In the genomic region with DNA sequence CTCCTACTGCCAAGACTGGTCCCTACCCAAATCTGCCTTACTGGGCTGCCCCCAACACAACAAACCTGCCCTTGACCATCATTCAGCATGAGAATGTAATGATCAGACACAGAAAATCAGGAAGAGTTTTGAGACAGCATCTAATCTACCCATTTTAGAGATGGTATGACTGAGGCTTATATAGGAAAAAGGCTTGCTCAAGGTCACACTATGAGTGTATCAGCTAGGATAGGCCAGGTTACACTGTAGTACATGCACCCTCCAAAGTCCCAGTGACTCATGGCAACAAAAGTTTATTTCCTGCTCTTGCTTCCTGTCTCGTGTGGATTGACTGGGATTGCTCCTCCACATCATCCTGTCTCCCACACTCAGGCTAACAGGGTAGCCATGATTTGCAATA, we compare ENCODE assay signal across 17 cellular contexts. TPM values are rescaled to one million over a fixed set of nuclear protein-coding genes. Genes with fewer than 3 reads are reported as not detected.
DNase-seq lines count a peak whose midpoint lies in the region; ATAC-seq, FAIRE-seq and TF ChIP-seq lines count a peak whose summit lies in the region.
"Had no signal": no experiment of that assay in that cellular context is flagged by ENCODE, and none has a peak within 500 bp of the region (broad histone marks: within the 10 kb centered on the region; RNA-seq: fewer than 3 reads in every experiment).

No MANE protein-coding gene starts in this region.

- H3K4me1 ChIP-seq in K562 (replicated peaks in 1 of 2; ENCODE audit: control insufficient read depth in 2 of 2, insufficient read depth in 2 of 2, low read length in 2 of 2): no peaks in the 10 kb centered on the region
- H3K4me1 ChIP-seq in right lobe of liver: no peaks in the 10 kb centered on the region

- H3K36me3 ChIP-seq in K562 (ENCODE audit: control insufficient read depth, insufficient read depth, low read length): no peaks in the 10 kb centered on the region
- peaks cover 0 to 14% (median 2%) of the 10 kb centered on the region in 4 donors for H3K36me3 ChIP-seq in right lobe of liver

- TF ChIP-seq POLR2A in K562 (conservative IDR thresholded peaks at IDR 0.05) (no peak), right lobe of liver (IDR thresholded peaks at IDR 0.05) (no peak)

- POLR2A ChIA-PET in K562 (lab: Yijun Ruan, JAX): interaction anchor here (0.6 kb wide), 1 partner anchor 335 kb away, joined by 3 read pairs; no protein-coding TSS in a partner anchor

- no peak overlapping the region for H3K9ac ChIP-seq in K562 (ENCODE audit: insufficient read depth in 1 of 2, low read depth in 2 of 2, low read length in 2 of 2)

- no peak overlapping the region for H3K4me3 ChIP-seq in K562
- no peak overlapping the region for H3K4me3 ChIP-seq in right lobe of liver
- H3K4me3 ChIP-seq: esophagus squamous epithelium, SK-N-MC had no signal

- 0 out of 2 replicates have a peak, but pooled peaks cover 2% of the 10 kb centered on the region for H4K20me1 ChIP-seq in K562 (replicated peaks; ENCODE audit: control insufficient read depth, insufficient read depth, low read length)

- H3K9me3 ChIP-seq in K562 (replicated peaks; ENCODE audit: control insufficient read depth, insufficient read depth, low read depth, low read length) (no peaks in the 10 kb centered on the region), right lobe of liver (no peaks in the 10 kb centered on the region)
- H3K9me3 ChIP-seq: esophagus squamous epithelium had no signal

- TF ChIP-seq CTCF in K562 (IDR thresholded peaks at IDR 0.05 in 2 of 3, conservative IDR thresholded peaks at IDR 0.05 in 1 of 3; ENCODE audit: insufficient read depth in 2 of 3, low read depth in 1 of 3, low read length in 3 of 3) (no peak), right lobe of liver (IDR thresholded peaks at IDR 0.05) (no peak)

- FAIRE-seq in K562 (lab: Jason Lieb, UNC): no peak

- TF ChIP-seq RAD21 in K562 (CRISPR knock-in tag; conservative IDR thresholded peaks at IDR 0.05 in 1 of 2, IDR thresholded peaks at IDR 0.05 in 1 of 2): no peak

- H2AFZ ChIP-seq in K562 (ENCODE audit: low read depth, low read length): no peak overlapping the region

- 0% methylated on average over 1 of the region's 1 CpG for WGBS in K562 (ENCODE audit: insufficient coverage, low coverage, missing lambda C conversion rate)
- 75% methylated on average over 1 of the region's 1 CpG for WGBS in right lobe of liver (ENCODE audit: insufficient coverage, low coverage, low lambda C conversion rate, missing lambda C conversion rate)

- CTCF ChIA-PET in K562 (lab: Yijun Ruan, JAX; ENCODE audit: low intra/inter-chr PET ratio): no interaction called here

- no peak for ATAC-seq in K562
- ATAC-seq in right lobe of liver: peak in 3 of 4 donors; percentile 27 to 58 (median 48)
- no peak for ATAC-seq in HG02885 (IDR thresholded peaks at IDR 0.05; ENCODE audit: poor library complexity, unreplicated experiment)
- ATAC-seq in GM21825 (IDR thresholded peaks at IDR 0.05; ENCODE audit: unreplicated experiment): no peak
- ATAC-seq in GM18907 (IDR thresholded peaks at IDR 0.05; ENCODE audit: unreplicated experiment): no peak
- ATAC-seq: HCT116 had no signal

- no peak overlapping the region for H3K4me2 ChIP-seq in K562 (ENCODE audit: insufficient read depth, low read length)

- no peaks in the 10 kb centered on the region for H3K9me1 ChIP-seq in K562 (ENCODE audit: control insufficient read depth, insufficient read depth, low read length)

- intact Hi-C loops in K562 (cut with micrococcal nuclease): loop anchor here (5.0 kb wide), 1 partner anchor 55 kb away; a partner anchor contains a TSS
- intact Hi-C loops in right lobe of liver (cut with DNase I): no loop called here

- H3K79me2 ChIP-seq in K562 (ENCODE audit: control insufficient read depth, insufficient read depth, low read length): no peaks in the 10 kb centered on the region

- no peak for TF ChIP-seq EP300 in K562 (IDR thresholded peaks at IDR 0.05; ENCODE audit: low read length)

- in situ Hi-C loops in K562 (cut with MboI): no loop called here

- DNase-seq in EH (ENCODE audit: low read depth) (peak; percentile 65), M059J (ENCODE audit: low read depth) (peak; percentile 55), K562 (ENCODE audit: extremely low read depth in 1 of 4, low spot score in 3 of 4) (no peak), right lobe of liver (peak in 1 of 3 donors; percentile 16)
- DNase-seq: activated CD4-positive, CD25-positive, alpha-beta regulatory T cell; cerebellar nuclear complex; COR-L47; esophagus squamous epithelium; mesendoderm; NCI-H1092; NCI-H2171 had no signal

- no peak overlapping the region for H3K27ac ChIP-seq in K562 (ENCODE audit: extremely low read depth, low read depth, low read length)
- H3K27ac ChIP-seq in right lobe of liver: no peak overlapping the region
- H3K27ac ChIP-seq: esophagus squamous epithelium, SK-N-MC had no signal

- no TSS peak for BruUV-seq in K562 (replicated peaks; lab: Mats Ljungman, UMichigan)

- H3K27me3 ChIP-seq in K562 (ENCODE audit: control insufficient read depth in 2 of 2, insufficient read depth in 2 of 2, low read length in 2 of 2): peaks cover 26 to 42% of the 10 kb centered on the region in 2 experiments
- no peaks in the 10 kb centered on the region for H3K27me3 ChIP-seq in right lobe of liver
- H3K27me3 ChIP-seq: esophagus squamous epithelium had no signal

TF ChIP-seq in K562, 482 proteins besides CTCF, POLR2A, EP300 and RAD21 (continues in another document):
- TF ChIP-seq SAP30 (IDR thresholded peaks at IDR 0.05; ENCODE audit: borderline replicate concordance, insufficient read depth, low read depth, low read length, poor library complexity, severe bottlenecking) (no peak), RB1 (IDR thresholded peaks at IDR 0.05; ENCODE audit: low read depth) (no peak), MAFG (tag; conservative IDR thresholded peaks at IDR 0.05) (no peak), ZNF717 (CRISPR knock-in tag; IDR thresholded peaks at IDR 0.05) (no peak), NCOA4 (IDR thresholded peaks at IDR 0.05; ENCODE audit: partially characterized antibody) (no peak), KDM1A (IDR thresholded peaks at IDR 0.05) (peak in 1 of 2 experiments; percentile 25; a peak in 1 of 4 replicates)
- TF ChIP-seq, protein P1, sequence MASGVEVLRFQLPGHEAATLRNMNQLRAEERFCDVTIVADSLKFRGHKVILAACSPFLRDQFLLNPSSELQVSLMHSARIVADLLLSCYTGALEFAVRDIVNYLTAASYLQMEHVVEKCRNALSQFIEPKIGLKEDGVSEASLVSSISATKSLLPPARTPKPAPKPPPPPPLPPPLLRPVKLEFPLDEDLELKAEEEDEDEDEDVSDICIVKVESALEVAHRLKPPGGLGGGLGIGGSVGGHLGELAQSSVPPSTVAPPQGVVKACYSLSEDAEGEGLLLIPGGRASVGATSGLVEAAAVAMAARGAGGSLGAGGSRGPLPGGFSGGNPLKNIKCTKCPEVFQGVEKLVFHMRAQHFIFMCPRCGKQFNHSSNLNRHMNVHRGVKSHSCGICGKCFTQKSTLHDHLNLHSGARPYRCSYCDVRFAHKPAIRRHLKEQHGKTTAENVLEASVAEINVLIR (CRISPR knock-in tag; IDR thresholded peaks at IDR 0.05): no peak

RNA-seq across cellular contexts. Expression of a gene that starts 27.9 kb away (rescaled TPM):
- 25.2 and 31.1 TPM in 2 replicates for total RNA-seq in M059J (2014; rRNA removed; shearing (Covaris generic))
- 0.30 TPM in 1 of 2 replicates, not detected in the other for total RNA-seq in K562 (2011; cell fraction: chromatin; rRNA removed; ENCODE audit: low replicate concordance)
- 0.26 and 1.0 TPM in 2 replicates for total RNA-seq in K562 (2011; cell fraction: nucleolus; rRNA removed)
- not detected in 2 replicates for total RNA-seq in K562 (2011; cell fraction: nucleoplasm; rRNA removed)
- 0.59 TPM in 1 of 2 replicates, not detected in the other for total RNA-seq in K562 (2014; rRNA removed)
- 0.06 TPM in 1 of 2 replicates, not detected in the other for total RNA-seq in K562 (2014; rRNA removed; fragmentation: Illumina TruSeq; extraction: Trizol)
- not detected in 2 replicates for total RNA-seq in K562 (2015; rRNA removed; fragmentation: Illumina TruSeq; extraction: Trizol)
- 0.71 and 0.89 TPM in 2 replicates for total RNA-seq in K562 (2021)
- 0.26 TPM in 1 of 2 replicates, not detected in the other for polyA plus RNA-seq in K562 (2011; rRNA removed)
- 0.03 TPM in 1 of 2 replicates, not detected in the other for polyA plus RNA-seq in K562 (2011; cell fraction: cytosol; rRNA removed)
- polyA plus RNA-seq in K562 (2011; cell fraction: nucleus; rRNA removed): 0.11 and 0.18 TPM in 2 replicates
- polyA plus RNA-seq in K562 (2012): 0.12 and 0.29 TPM in 2 replicates
- polyA plus RNA-seq in K562 (2014; fragmentation: Illumina TruSeq; extraction: Trizol): not detected in 2 replicates
- not detected for polyA plus RNA-seq in K562 (2014; fragmentation: Nextera tagmentation; extraction: Ambion mirVana)
- polyA plus RNA-seq in K562 (2014; rRNA removed): not detected in 2 replicates
- 0.42 TPM in 1 of 2 replicates, not detected in the other for polyA minus RNA-seq in K562 (2011; rRNA and poly(A)+ RNA removed)
- 1.2 TPM in 1 of 2 replicates, not detected in the other for polyA minus RNA-seq in K562 (2011; cell fraction: cytosol; rRNA and poly(A)+ RNA removed)
- 0.94 TPM in 1 of 2 replicates, not detected in the other for polyA minus RNA-seq in K562 (2011; cell fraction: nucleus; rRNA and poly(A)+ RNA removed)
- 10 to 100 TPM in 5 of 6 experiments, 1 to 10 TPM in 1; 4.6 to 25.2 (median 13.3) TPM for total RNA-seq in right lobe of liver

RNA-seq across cellular contexts. Expression of a gene that starts 55.5 kb away (rescaled TPM):
- not detected in 2 replicates for total RNA-seq in M059J (2014; rRNA removed; shearing (Covaris generic))
- total RNA-seq in K562 (2011; cell fraction: chromatin; rRNA removed; ENCODE audit: low replicate concordance): 0.37 TPM in 1 of 2 replicates, not detected in the other
- 0.17 TPM in 1 of 2 replicates, not detected in the other for total RNA-seq in K562 (2011; cell fraction: nucleolus; rRNA removed)
- total RNA-seq in K562 (2011; cell fraction: nucleoplasm; rRNA removed): not detected in 2 replicates
- not detected in 2 replicates for total RNA-seq in K562 (2014; rRNA removed)
- not detected in 2 replicates for total RNA-seq in K562 (2014; rRNA removed; fragmentation: Illumina TruSeq; extraction: Trizol)
- not detected in 2 replicates for total RNA-seq in K562 (2015; rRNA removed; fragmentation: Illumina TruSeq; extraction: Trizol)
- total RNA-seq in K562 (2021): not detected in 2 replicates
- polyA plus RNA-seq in K562 (2011; rRNA removed): 0.05 TPM in 1 of 2 replicates, not detected in the other
- polyA plus RNA-seq in K562 (2011; cell fraction: cytosol; rRNA removed): 0.06 TPM in 1 of 2 replicates, not detected in the other
- polyA plus RNA-seq in K562 (2011; cell fraction: nucleus; rRNA removed): 0.06 and 0.30 TPM in 2 replicates
- 0.06 TPM in 1 of 2 replicates, not detected in the other for polyA plus RNA-seq in K562 (2012)
- polyA plus RNA-seq in K562 (2014; fragmentation: Illumina TruSeq; extraction: Trizol): not detected in 2 replicates
- polyA plus RNA-seq in K562 (2014; fragmentation: Nextera tagmentation; extraction: Ambion mirVana): under 1 TPM in 1 of 2 experiments, not detected in 1; 0.07 TPM
- polyA plus RNA-seq in K562 (2014; rRNA removed): 0.11 TPM in 1 of 2 replicates, not detected in the other
- not detected in 2 replicates for polyA minus RNA-seq in K562 (2011; rRNA and poly(A)+ RNA removed)
- not detected in 2 replicates for polyA minus RNA-seq in K562 (2011; cell fraction: cytosol; rRNA and poly(A)+ RNA removed)
- polyA minus RNA-seq in K562 (2011; cell fraction: nucleus; rRNA and poly(A)+ RNA removed): not detected in 2 replicates
- 10 to 100 TPM in 1 of 6 experiments, 1 to 10 TPM in 4, under 1 TPM in 1; 0.62 to 11.8 (median 4.7) TPM for total RNA-seq in right lobe of liver
- total RNA-seq: osteoblast had no signal

Comparison
In these comparisons a context has a peak if more than half of its experiments do, and no peak if none do; other contexts are left out.
1. DNase-seq: peak in EH (single experiment) and M059J (single experiment); none in K562 (0 of 4).
2. ATAC-seq: peak in right lobe of liver (3 of 4); none in K562 (single experiment), HG02885 (single experiment), GM21825 (single experiment) and GM18907 (single experiment).